ENCODE assay signal across 10 cellular contexts in genomic region chr11:86588566-86589090, GRCh38.
DNase-seq lines count a peak whose midpoint lies in the region; ATAC-seq and TF ChIP-seq lines count a peak whose summit lies in the region.
"Had no signal": no experiment of that assay in that cellular context is flagged by ENCODE, and none has a peak within 500 bp of the region (broad histone marks: within the 10 kb centered on the region; RNA-seq: fewer than 3 reads in every experiment).

No MANE protein-coding gene starts in this region.

- no TSS peak for BruUV-seq in PC-9 (replicated peaks; lab: Mats Ljungman, UMichigan)

- no peak overlapping the region for H3K4me3 Mint-ChIP-seq in type B pancreatic cell

- H3K9me3 ChIP-seq in PC-9 (ENCODE audit: insufficient read depth, low read depth), result no peaks in the 10 kb centered on the region
- H3K9me3 ChIP-seq: tibial nerve had no signal

- H3K4me1 Mint-ChIP-seq in type B pancreatic cell (ENCODE audit: unreplicated experiment), result peaks cover 42% of the 10 kb centered on the region

- no peak for ATAC-seq in HG02885 (IDR thresholded peaks at IDR 0.05; ENCODE audit: poor library complexity, unreplicated experiment)

- intact Hi-C loops in PC-9 (cut with micrococcal nuclease; ENCODE audit: unreplicated experiment), result no loop called here

- peaks cover 24% of the 10 kb centered on the region for H3F3A ChIP-seq in PC-9 (ENCODE audit: insufficient read depth, low read depth)

- H3K36me3 ChIP-seq in PC-9 (ENCODE audit: low read depth), result no peaks in the 10 kb centered on the region
- H3K36me3 ChIP-seq: tibial nerve had no signal

- H3K79me2 ChIP-seq in PC-9 (ENCODE audit: low read depth), result peaks cover 11% of the 10 kb centered on the region; the same call in 1 of the 2 replicates

- TF ChIP-seq CTCF in PC-9 (conservative IDR thresholded peaks at IDR 0.05) (no peak), type B pancreatic cell (conservative IDR thresholded peaks at IDR 0.05) (no peak)

- no peak overlapping the region for H2AFZ ChIP-seq in PC-9

- DNase-seq in NCI-H187 treated with DMSO at 0.1 percent for 48 hours (lab: John Stamatoyannopoulos, UW) (peak; percentile 69), NCI-H187 (lab: John Stamatoyannopoulos, UW) (no peak), PC-9 (peak; percentile 41 to 70), islet precursor cell (peak; percentile 73), type B pancreatic cell (ENCODE audit: extremely low spot score, unreplicated experiment) (no peak), G401 (ENCODE audit: low spot score) (no peak)
- DNase-seq in activated CD4-positive, alpha-beta T cell treated with anti-CD3 and anti-CD28 coated beads for 48 hours, result no peak
- DNase-seq: activated CD8-positive, alpha-beta memory T cell treated with anti-CD3 and anti-CD28 coated beads, Interleukin-2, amount 50 U/mL, for 48 hours had no signal

- in situ Hi-C loops in G401 (cut with HindIII; ENCODE audit: low sequenced_read_pairs), result no loop called here

- H3K9me3 Mint-ChIP-seq in type B pancreatic cell, result peaks cover 8% of the 10 kb centered on the region

- no peaks in the 10 kb centered on the region for H3K36me3 Mint-ChIP-seq in type B pancreatic cell

- H3K4me3 ChIP-seq in PC-9, result no peak overlapping the region
- H3K4me3 ChIP-seq: tibial nerve had no signal

- H4K20me1 ChIP-seq in PC-9 (ENCODE audit: insufficient read depth), result no peaks in the 10 kb centered on the region

- peak overlapping the region; percentile 57 for H3K27ac Mint-ChIP-seq in type B pancreatic cell

- H3K9me2 ChIP-seq in PC-9 (ENCODE audit: insufficient read depth), result no peaks in the 10 kb centered on the region

- H3K27ac ChIP-seq in PC-9, result no peak overlapping the region

- H3K27me3 ChIP-seq in PC-9 (ENCODE audit: insufficient read depth, low read depth), result no peaks in the 10 kb centered on the region
- H3K27me3 ChIP-seq: tibial nerve had no signal

- no peaks in the 10 kb centered on the region for H3K27me3 Mint-ChIP-seq in type B pancreatic cell

- peaks cover 38% of the 10 kb centered on the region for H3K4me1 ChIP-seq in PC-9 (replicated peaks; ENCODE audit: insufficient read depth)

- CTCF ChIA-PET in PC-9 (lab: Charles Lee), result interaction anchor here (0.6 to 0.7 kb wide), 2 partner anchors 105 to 174 kb away, joined by 6 to 7 read pairs; no protein-coding TSS in a partner anchor

- H3K4me2 ChIP-seq in PC-9, result no peak overlapping the region

- POLR2A ChIA-PET in PC-9 (lab: Charles Lee; ENCODE audit: unreplicated experiment), result interaction anchor here (0.5 to 0.7 kb wide), 2 partner anchors 53 to 138 kb away, joined by 3 read pairs; no protein-coding TSS in a partner anchor

Comparison
In these comparisons a context has a peak if more than half of its experiments do, and no peak if none do; other contexts are left out.
1. DNase-seq: peak in NCI-H187 treated with DMSO at 0.1 percent for 48 hours (single experiment), PC-9 (2 of 2) and islet precursor cell (single experiment); none in NCI-H187 (0 of 2), type B pancreatic cell (single experiment), G401 (single experiment) and activated CD4-positive, alpha-beta T cell treated with anti-CD3 and anti-CD28 coated beads for 48 hours (single experiment).